ENCODE assay signal across 12 cellular contexts in genomic region chr7:106215868-106216516, GRCh38.
A peak's percentile ranks its signal among the peaks of the same experiment; 100 is the strongest.
DNase-seq lines count a peak whose midpoint lies in the region; ATAC-seq and TF ChIP-seq lines count a peak whose summit lies in the region.
"Had no signal": no experiment of that assay in that cellular context is flagged by ENCODE, and none has a peak within 500 bp of the region (broad histone marks: within the 10 kb centered on the region; RNA-seq: fewer than 3 reads in every experiment).

No MANE protein-coding gene starts in this region.

- H3K4me1 ChIP-seq in adipocyte (ENCODE audit: control insufficient read depth, insufficient read depth, low read length) (peaks cover 32% of the 10 kb centered on the region), left lung (peaks cover 4 to 11% of the 10 kb centered on the region in 2 donors), skeletal muscle satellite cell (ENCODE audit: control insufficient read depth, insufficient read depth, low read length) (peaks cover 22% of the 10 kb centered on the region), H9 (ENCODE audit: insufficient read depth, low read length) (no peaks in the 10 kb centered on the region)
- H3K4me1 ChIP-seq in CD8-positive, alpha-beta T cell (ENCODE audit: insufficient read depth, low read length), result no peaks in the 10 kb centered on the region

- H3K9me3 Mint-ChIP-seq in CD8-positive, alpha-beta T cell, result no peaks in the 10 kb centered on the region
- H3K9me3 Mint-ChIP-seq in H9, result no peaks in the 10 kb centered on the region; a peak in 1 of 5 replicates
- H3K9me3 Mint-ChIP-seq: activated naive CD8-positive, alpha-beta T cell treated with anti-CD3 and anti-CD28 coated beads, Interleukin-2, amount 50 U/mL, for 24 hours had no signal

- H4K8ac ChIP-seq in H9 (replicated peaks; ENCODE audit: insufficient read length, low read depth, low read length), result no peak overlapping the region

- H3K27me3 ChIP-seq in AG04450 (ENCODE audit: control insufficient read depth, insufficient read depth, low read length) (no peaks in the 10 kb centered on the region), adipocyte (replicated peaks; ENCODE audit: control insufficient read depth, insufficient read depth, low read length) (no peaks in the 10 kb centered on the region), left lung (no peaks in the 10 kb centered on the region), skeletal muscle satellite cell (ENCODE audit: control insufficient read depth, insufficient read depth, low read length) (no peaks in the 10 kb centered on the region), H9 (ENCODE audit: insufficient read depth, low read length) (no peaks in the 10 kb centered on the region)
- no peaks in the 10 kb centered on the region for H3K27me3 ChIP-seq in CD8-positive, alpha-beta T cell (ENCODE audit: insufficient read depth, low read length)

- no peak overlapping the region for H3K27ac Mint-ChIP-seq in CD8-positive, alpha-beta T cell
- no peak overlapping the region for H3K27ac Mint-ChIP-seq in H9
- H3K27ac Mint-ChIP-seq: activated naive CD8-positive, alpha-beta T cell treated with anti-CD3 and anti-CD28 coated beads, Interleukin-2, amount 50 U/mL, for 24 hours; B cell; naive thymus-derived CD8-positive, alpha-beta T cell had no signal

- no peak overlapping the region for H2BK120ac ChIP-seq in H9 (ENCODE audit: low read depth, low read length, poor library complexity, severe bottlenecking)

- H3K4me3 ChIP-seq in AG04450 (ENCODE audit: low read depth, low read length) (no peak overlapping the region), adipocyte (ENCODE audit: low read length) (no peak overlapping the region), left lung (no peak overlapping the region), skeletal muscle satellite cell (ENCODE audit: low read length) (no peak overlapping the region)
- no peak overlapping the region for H3K4me3 ChIP-seq in CD8-positive, alpha-beta T cell (ENCODE audit: low read depth, low read length)

- no peak overlapping the region for H2BK20ac ChIP-seq in H9 (ENCODE audit: low read depth, low read length, poor library complexity, severe bottlenecking)

- no peak for ATAC-seq in left lung
- ATAC-seq in CD8-positive, alpha-beta T cell, result no peak
- ATAC-seq: activated naive CD8-positive, alpha-beta T cell treated with anti-CD3 and anti-CD28 coated beads, Interleukin-2, amount 50 U/mL, for 24 hours; naive thymus-derived CD8-positive, alpha-beta T cell had no signal

- no peak overlapping the region for H2BK5ac ChIP-seq in H9 (ENCODE audit: insufficient read length, low read length)

- no peaks in the 10 kb centered on the region for H3K9me3 ChIP-seq in AG04450 (ENCODE audit: control insufficient read depth, insufficient read depth, low read length)
- H3K9me3 ChIP-seq in adipocyte (ENCODE audit: control insufficient read depth, low read length), result no peaks in the 10 kb centered on the region
- no peaks in the 10 kb centered on the region for H3K9me3 ChIP-seq in left lung
- H3K9me3 ChIP-seq in skeletal muscle satellite cell (replicated peaks; ENCODE audit: low read length), result no peaks in the 10 kb centered on the region
- H3K9me3 ChIP-seq in CD8-positive, alpha-beta T cell (ENCODE audit: low read length), result no peaks in the 10 kb centered on the region
- H3K9me3 ChIP-seq in H9 (ENCODE audit: control insufficient read depth, low read depth, low read length), result no peaks in the 10 kb centered on the region

- H2BK12ac ChIP-seq in H9 (ENCODE audit: insufficient read length, low read depth, low read length), result no peak overlapping the region

- H3K4me1 Mint-ChIP-seq in CD8-positive, alpha-beta T cell (ENCODE audit: low read depth), result peaks cover 3% of the 10 kb centered on the region
- no peaks in the 10 kb centered on the region for H3K4me1 Mint-ChIP-seq in H9
- H3K4me1 Mint-ChIP-seq: activated naive CD8-positive, alpha-beta T cell treated with anti-CD3 and anti-CD28 coated beads, Interleukin-2, amount 50 U/mL, for 24 hours; B cell had no signal

- H2AFZ ChIP-seq in H9 (ENCODE audit: low read length), result no peak overlapping the region

- CTCF ChIA-PET in AG04450 (lab: Charles Lee), result interaction anchor here (1.3 kb wide), 2 partner anchors 247 to 249 kb away, joined by 4 read pairs; no protein-coding TSS in a partner anchor
- CTCF ChIA-PET in CD8-positive, alpha-beta T cell (lab: Charles Lee), result no interaction called here

- DNase-seq in AG04450 (ENCODE audit: low read depth, low spot score) (no peak), adipocyte (ENCODE audit: low read depth) (no peak), left lung (no peak), NCI-H187 treated with DMSO at 0.1 percent for 48 hours (lab: John Stamatoyannopoulos, UW) (no peak), H9 (no peak)
- no peak for DNase-seq in CD8-positive, alpha-beta T cell
- no peak for DNase-seq in stimulated activated CD4-positive, alpha-beta T cell treated with anti-CD3 and anti-CD28 coated beads, Interleukin-2, amount 100 ng/mL, for 24 hours
- DNase-seq: activated naive CD8-positive, alpha-beta T cell treated with anti-CD3 and anti-CD28 coated beads, Interleukin-2, amount 50 U/mL, for 24 hours; naive thymus-derived CD8-positive, alpha-beta T cell; NCI-H1694 treated with DMSO at 0.1 percent for 48 hours had no signal

- no peak overlapping the region for H2AK5ac ChIP-seq in H9 (ENCODE audit: insufficient read length, low read length)

- H3T11ph ChIP-seq in H9 (ENCODE audit: low read length), result no peak overlapping the region

- no peaks in the 10 kb centered on the region for H3K79me2 ChIP-seq in H9 (ENCODE audit: insufficient read depth, low read length)

- H2BK15ac ChIP-seq in H9 (ENCODE audit: low read depth, low read length), result no peak overlapping the region

- TF ChIP-seq CTCF in AG04450 (IDR thresholded peaks at IDR 0.05; ENCODE audit: low read depth, low read length) (no peak), left lung (IDR thresholded peaks at IDR 0.05) (no peak), H9 (conservative IDR thresholded peaks at IDR 0.05) (no peak)
- no peak for TF ChIP-seq CTCF in CD8-positive, alpha-beta T cell (IDR thresholded peaks at IDR 0.05)

- no peak overlapping the region for H4K91ac ChIP-seq in H9 (ENCODE audit: insufficient read length, low read depth, low read length)

- no peak overlapping the region for H3K56ac ChIP-seq in H9 (ENCODE audit: insufficient read length, low read depth, low read length)

- no peak overlapping the region for H3K14ac ChIP-seq in H9 (ENCODE audit: insufficient read depth, low read length)

- no peak overlapping the region for H3K18ac ChIP-seq in H9 (ENCODE audit: insufficient read length, low read depth, low read length)

- no peaks in the 10 kb centered on the region for H3K36me3 ChIP-seq in adipocyte (ENCODE audit: control insufficient read depth, insufficient read depth, low read length, severe bottlenecking)
- no peaks in the 10 kb centered on the region for H3K36me3 ChIP-seq in left lung
- no peaks in the 10 kb centered on the region for H3K36me3 ChIP-seq in skeletal muscle satellite cell (ENCODE audit: insufficient read depth, low read length)
- H3K36me3 ChIP-seq in CD8-positive, alpha-beta T cell (ENCODE audit: insufficient read depth, low read length), result no peaks in the 10 kb centered on the region

- intact Hi-C loops in left lung (cut with DNase I), result no loop called here
- intact Hi-C loops in CD8-positive, alpha-beta T cell (cut with DNase I, micrococcal nuclease), result no loop called here

- no peaks in the 10 kb centered on the region for H4K20me1 ChIP-seq in H9 (ENCODE audit: control insufficient read depth, insufficient read depth, insufficient read length)

- H3K27me3 Mint-ChIP-seq in CD8-positive, alpha-beta T cell (ENCODE audit: low read depth), result peaks cover 3% of the 10 kb centered on the region
- peaks cover 2% of the 10 kb centered on the region; the same call in 1 of the 2 replicates for H3K27me3 Mint-ChIP-seq in H9 (ENCODE audit: low read depth)

- no CpG with 5 or more reads among the region's 8 CpGs for WGBS in H9 (ENCODE audit: extremely low coverage, insufficient read length, low lambda C conversion rate)

- H4K5ac ChIP-seq in H9 (ENCODE audit: insufficient read length, low read depth, low read length), result no peak overlapping the region

- H3K4ac ChIP-seq in H9 (ENCODE audit: low read depth, low read length), result no peak overlapping the region

- H3K23me2 ChIP-seq in H9 (ENCODE audit: insufficient read length, low read depth, low read length, poor library complexity, severe bottlenecking), result no peaks in the 10 kb centered on the region

- no peak overlapping the region for H3K4me3 Mint-ChIP-seq in CD8-positive, alpha-beta T cell
- no peak overlapping the region for H3K4me3 Mint-ChIP-seq in H9
- H3K4me3 Mint-ChIP-seq: activated naive CD8-positive, alpha-beta T cell treated with anti-CD3 and anti-CD28 coated beads, Interleukin-2, amount 50 U/mL, for 24 hours; B cell; naive thymus-derived CD8-positive, alpha-beta T cell had no signal

- H3K9ac ChIP-seq in adipocyte (ENCODE audit: low read length), result peak overlapping the region; percentile 88
- peak overlapping the region; percentile 57 for H3K9ac ChIP-seq in skeletal muscle satellite cell (ENCODE audit: low read depth, low read length)
- no peak overlapping the region for H3K9ac ChIP-seq in H9 (ENCODE audit: extremely low read depth, insufficient read length, low read length)

- H3K36me3 Mint-ChIP-seq in CD8-positive, alpha-beta T cell, result no peaks in the 10 kb centered on the region
- no peaks in the 10 kb centered on the region for H3K36me3 Mint-ChIP-seq in H9 (ENCODE audit: insufficient read depth in 1 of 3, low read depth in 3 of 3)
- H3K36me3 Mint-ChIP-seq: naive thymus-derived CD8-positive, alpha-beta T cell had no signal

- H3K4me2 ChIP-seq in skeletal muscle satellite cell (ENCODE audit: low read length), result peak overlapping the region; percentile 58
- no peak overlapping the region for H3K4me2 ChIP-seq in H9 (ENCODE audit: insufficient read depth, insufficient read length, low read length)

- POLR2A ChIA-PET in AG04450 (lab: Yijun Ruan, JAX), result interaction anchor here (1.2 kb wide), 1 partner anchor 69 kb away, joined by 4 read pairs; the partner anchor contains the start of gene NAMPT
- POLR2A ChIA-PET in CD8-positive, alpha-beta T cell (lab: Charles Lee), result interaction anchor here (0.5 kb wide), 1 partner anchor 1170 kb away, joined by 3 read pairs; no protein-coding TSS in a partner anchor

- H3K27ac ChIP-seq in AG04450 (ENCODE audit: low read depth, low read length), result peak overlapping the region; percentile 66
- H3K27ac ChIP-seq in left lung, result peak overlapping the region; percentile 69 to 74
- H3K27ac ChIP-seq in CD8-positive, alpha-beta T cell (ENCODE audit: low read depth, low read length), result no peak overlapping the region
- H3K27ac ChIP-seq in H9 (ENCODE audit: insufficient read length, low read depth, low read length), result no peak overlapping the region

- H3K23ac ChIP-seq in H9 (ENCODE audit: insufficient read length, low read depth, low read length), result no peak overlapping the region

- no peaks in the 10 kb centered on the region for H3K79me1 ChIP-seq in H9 (ENCODE audit: insufficient read depth, low read depth, low read length, poor library complexity, severe bottlenecking)

Comparison
In these comparisons a context has a peak if more than half of its experiments do, and no peak if none do; other contexts are left out.
1. H3K27ac ChIP-seq: peak in AG04450 (single experiment) and left lung (2 of 2); none in CD8-positive, alpha-beta T cell (single experiment) and H9 (single experiment).